16 cellular contexts compared by ENCODE assay signal in the genomic region with DNA sequence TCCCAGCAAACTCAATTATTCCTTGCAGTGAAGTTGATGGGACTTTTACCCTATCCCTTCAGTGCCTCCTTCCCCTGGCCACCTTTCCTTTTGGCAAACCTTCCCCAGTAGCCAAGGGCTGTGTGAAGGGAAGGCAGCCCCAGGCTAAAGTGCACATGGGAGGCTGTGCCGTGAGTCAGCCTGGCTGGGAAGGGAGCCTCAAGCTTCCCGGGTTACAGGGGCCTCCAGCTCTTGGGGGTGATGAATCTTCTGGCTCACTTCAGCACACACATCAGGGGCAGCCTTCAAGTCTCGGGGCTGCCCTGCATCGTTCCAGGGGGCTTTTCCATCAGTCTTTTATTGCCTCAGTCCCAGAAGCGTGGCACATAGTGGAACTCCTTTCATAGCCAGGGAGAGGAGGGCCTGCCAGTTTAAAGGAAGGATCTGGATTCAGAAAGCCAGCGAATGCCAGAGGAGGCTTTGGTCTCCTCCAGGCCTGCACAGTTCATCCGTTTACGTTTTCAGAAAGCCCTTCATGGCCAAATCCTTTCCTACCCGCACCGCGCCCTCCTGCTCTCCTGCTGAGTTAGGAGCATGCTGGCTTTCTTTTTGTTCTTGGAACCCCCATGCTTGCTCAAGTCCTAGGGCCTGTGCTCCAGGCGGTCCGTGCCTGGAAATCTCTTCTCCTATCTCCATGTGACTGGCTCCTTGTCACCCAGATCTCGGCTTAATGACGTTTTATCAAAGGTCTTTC.
A peak's percentile ranks its signal among the peaks of the same experiment; 100 is the strongest.
DNase-seq lines count a peak whose midpoint lies in the region; ATAC-seq and TF ChIP-seq lines count a peak whose summit lies in the region.
"Had no signal": no experiment of that assay in that cellular context is flagged by ENCODE, and none has a peak within 500 bp of the region (broad histone marks: within the 10 kb centered on the region; RNA-seq: fewer than 3 reads in every experiment).

No MANE protein-coding gene starts in this region.

- no peaks in the 10 kb centered on the region for H3K79me2 ChIP-seq in PC-3 (ENCODE audit: low read length)

- H3K36me3 ChIP-seq in PC-3 (ENCODE audit: low read depth, low read length) (no peaks in the 10 kb centered on the region), Caco-2 (ENCODE audit: control insufficient read depth, insufficient read depth, low read length) (no peaks in the 10 kb centered on the region)
- H3K36me3 ChIP-seq: lower lobe of right lung had no signal

- H3K9me3 ChIP-seq in PC-3 (ENCODE audit: low read length) = no peaks in the 10 kb centered on the region
- no peaks in the 10 kb centered on the region for H3K9me3 ChIP-seq in Caco-2
- H3K9me3 ChIP-seq: lower lobe of right lung had no signal

- no peaks in the 10 kb centered on the region for H3K27me3 ChIP-seq in PC-3 (ENCODE audit: low read length)
- no peaks in the 10 kb centered on the region for H3K27me3 ChIP-seq in Caco-2 (replicated peaks; ENCODE audit: control insufficient read depth, insufficient read depth, low read length)

- intact Hi-C loops in PC-3 (cut with micrococcal nuclease) = no loop called here
- intact Hi-C loops in natural killer cell (cut with micrococcal nuclease) = no loop called here
- intact Hi-C loops in Caco-2 (cut with micrococcal nuclease; ENCODE audit: unreplicated experiment) = no loop called here

- no peak overlapping the region for H2AFZ ChIP-seq in PC-3 (ENCODE audit: low read length)

- no peaks in the 10 kb centered on the region for H4K20me1 ChIP-seq in PC-3 (ENCODE audit: low read length)

- no peak overlapping the region for H3K27ac Mint-ChIP-seq in natural killer cell
- H3K27ac Mint-ChIP-seq in Caco-2 (ENCODE audit: unreplicated experiment) = no peak overlapping the region
- H3K27ac Mint-ChIP-seq: activated naive CD8-positive, alpha-beta T cell treated with anti-CD3 and anti-CD28 coated beads for 36 hours; stimulated activated naive B cell treated with anti-CD40 and anti-IgM and Interleukin-4, amounts not matched to agents 10 μg/mL and 1 μg/mL and 100 μg/mL, for 72 hours had no signal

- TF ChIP-seq CTCF in PC-3 (conservative IDR thresholded peaks at IDR 0.05; ENCODE audit: low read depth, low read length) (no peak), omental fat pad (IDR thresholded peaks at IDR 0.05) (no peak), natural killer cell (IDR thresholded peaks at IDR 0.05) (no peak), Caco-2 (IDR thresholded peaks at IDR 0.05; ENCODE audit: insufficient read depth in 1 of 2, low read depth in 1 of 2, low read length in 1 of 2, severe bottlenecking in 1 of 2, unreplicated experiment in 1 of 2) (no peak)

- no peak overlapping the region for H3K9ac ChIP-seq in PC-3 (ENCODE audit: low read length)

- H3K27ac ChIP-seq in PC-3 (ENCODE audit: low read length) = no peak overlapping the region
- H3K27ac ChIP-seq: lower lobe of right lung had no signal

- no peak overlapping the region for H3K4me2 ChIP-seq in PC-3 (ENCODE audit: low read length)

- BruUV-seq in PC-3 (replicated peaks; lab: Mats Ljungman, UMichigan) = no TSS peak
- no TSS peak for BruUV-seq in Caco-2 (replicated peaks; lab: Mats Ljungman, UMichigan)

- CTCF ChIA-PET in PC-3 (lab: Charles Lee) = no interaction called here
- CTCF ChIA-PET in Caco-2 (lab: Charles Lee) = no interaction called here

- H3K4me1 Mint-ChIP-seq in natural killer cell (no peaks in the 10 kb centered on the region), Caco-2 (ENCODE audit: low read depth, unreplicated experiment) (peaks cover 21% of the 10 kb centered on the region)
- H3K4me1 Mint-ChIP-seq: activated naive CD8-positive, alpha-beta T cell treated with anti-CD3 and anti-CD28 coated beads for 36 hours had no signal

- H3K9me3 Mint-ChIP-seq in natural killer cell (no peaks in the 10 kb centered on the region), Caco-2 (ENCODE audit: unreplicated experiment) (no peaks in the 10 kb centered on the region)
- H3K9me3 Mint-ChIP-seq: activated naive CD8-positive, alpha-beta T cell treated with anti-CD3 and anti-CD28 coated beads for 36 hours; stimulated activated naive B cell treated with anti-CD40 and anti-IgM and Interleukin-4, amounts not matched to agents 10 μg/mL and 1 μg/mL and 100 μg/mL, for 72 hours had no signal

- no peaks in the 10 kb centered on the region for H3K9me2 ChIP-seq in PC-3 (replicated peaks; ENCODE audit: low read length)

- no peaks in the 10 kb centered on the region for H3K4me1 ChIP-seq in PC-3 (ENCODE audit: insufficient read depth, low read length)
- no peaks in the 10 kb centered on the region for H3K4me1 ChIP-seq in Caco-2
- H3K4me1 ChIP-seq: lower lobe of right lung had no signal

- H3K27me3 Mint-ChIP-seq in natural killer cell (ENCODE audit: low read depth in 2 of 2) = peaks cover 0 to 9% of the 10 kb centered on the region in 2 donors
- no peaks in the 10 kb centered on the region for H3K27me3 Mint-ChIP-seq in Caco-2 (ENCODE audit: insufficient read depth, unreplicated experiment)
- H3K27me3 Mint-ChIP-seq: activated naive CD8-positive, alpha-beta T cell treated with anti-CD3 and anti-CD28 coated beads for 36 hours had no signal

- no peak overlapping the region for H3K4me3 ChIP-seq in PC-3 (ENCODE audit: low read length)
- no peak overlapping the region for H3K4me3 ChIP-seq in Caco-2 (ENCODE audit: low read depth, low read length)
- H3K4me3 ChIP-seq: lower lobe of right lung, skin epidermis had no signal

- ATAC-seq in PC-3 = peak; percentile 40
- ATAC-seq in esophagus mucosa = peak; percentile 32
- peak; percentile 29 for ATAC-seq in omental fat pad (ENCODE audit: low FRiP score)
- no peak for ATAC-seq in natural killer cell
- ATAC-seq in HG02610 (IDR thresholded peaks at IDR 0.05; ENCODE audit: unreplicated experiment) = no peak
- ATAC-seq: lower lobe of right lung; Panc1; stimulated activated naive B cell treated with anti-CD40 and anti-IgM and Interleukin-4, amounts not matched to agents 10 μg/mL and 1 μg/mL and 100 μg/mL, for 72 hours had no signal

- H3K36me3 Mint-ChIP-seq in natural killer cell (no peaks in the 10 kb centered on the region), Caco-2 (ENCODE audit: insufficient read depth, unreplicated experiment) (no peaks in the 10 kb centered on the region)
- H3K36me3 Mint-ChIP-seq: activated naive CD8-positive, alpha-beta T cell treated with anti-CD3 and anti-CD28 coated beads for 36 hours; stimulated activated naive B cell treated with anti-CD40 and anti-IgM and Interleukin-4, amounts not matched to agents 10 μg/mL and 1 μg/mL and 100 μg/mL, for 72 hours had no signal

- no peaks in the 10 kb centered on the region for H3F3A ChIP-seq in PC-3 (ENCODE audit: low read length, unreplicated experiment)

- H3K4me3 Mint-ChIP-seq in natural killer cell = no peak overlapping the region
- H3K4me3 Mint-ChIP-seq in Caco-2 (ENCODE audit: unreplicated experiment) = no peak overlapping the region
- H3K4me3 Mint-ChIP-seq: activated naive CD8-positive, alpha-beta T cell treated with anti-CD3 and anti-CD28 coated beads for 36 hours; stimulated activated naive B cell treated with anti-CD40 and anti-IgM and Interleukin-4, amounts not matched to agents 10 μg/mL and 1 μg/mL and 100 μg/mL, for 72 hours had no signal

- POLR2A ChIA-PET in PC-3 (lab: Charles Lee; ENCODE audit: unreplicated experiment) = no interaction called here
- POLR2A ChIA-PET in Caco-2 (lab: Charles Lee) = no interaction called here

- DNase-seq in AG20443 (ENCODE audit: low spot score) = peak; percentile 91
- peak; percentile 38 for DNase-seq in PC-3
- no peak for DNase-seq in omental fat pad (ENCODE audit: low spot score)
- no peak for DNase-seq in natural killer cell
- DNase-seq in NCI-H2196 (lab: John Stamatoyannopoulos, UW; ENCODE audit: unreplicated experiment) = no peak
- DNase-seq in Caco-2 = no peak
- DNase-seq: activated naive CD8-positive, alpha-beta T cell treated with anti-CD3 and anti-CD28 coated beads for 36 hours; AML-193; Karpas-422; lower lobe of right lung; NCI-H526 treated with DMSO at 0.1 percent for 48 hours; stimulated activated naive B cell treated with anti-CD40 and anti-IgM and Interleukin-4, amounts not matched to agents 10 μg/mL and 1 μg/mL and 100 μg/mL, for 72 hours had no signal

Comparison
In these comparisons a context has a peak if more than half of its experiments do, and no peak if none do; other contexts are left out.
1. DNase-seq: peak in AG20443 (single experiment) and PC-3 (single experiment); none in omental fat pad (single experiment), natural killer cell (single experiment), NCI-H2196 (single experiment) and Caco-2 (0 of 2).
2. ATAC-seq: peak in PC-3 (single experiment), esophagus mucosa (single experiment) and omental fat pad (single experiment); none in natural killer cell (0 of 3) and HG02610 (single experiment).